ENCODE assay signal across 8 cellular contexts in the genomic region with DNA sequence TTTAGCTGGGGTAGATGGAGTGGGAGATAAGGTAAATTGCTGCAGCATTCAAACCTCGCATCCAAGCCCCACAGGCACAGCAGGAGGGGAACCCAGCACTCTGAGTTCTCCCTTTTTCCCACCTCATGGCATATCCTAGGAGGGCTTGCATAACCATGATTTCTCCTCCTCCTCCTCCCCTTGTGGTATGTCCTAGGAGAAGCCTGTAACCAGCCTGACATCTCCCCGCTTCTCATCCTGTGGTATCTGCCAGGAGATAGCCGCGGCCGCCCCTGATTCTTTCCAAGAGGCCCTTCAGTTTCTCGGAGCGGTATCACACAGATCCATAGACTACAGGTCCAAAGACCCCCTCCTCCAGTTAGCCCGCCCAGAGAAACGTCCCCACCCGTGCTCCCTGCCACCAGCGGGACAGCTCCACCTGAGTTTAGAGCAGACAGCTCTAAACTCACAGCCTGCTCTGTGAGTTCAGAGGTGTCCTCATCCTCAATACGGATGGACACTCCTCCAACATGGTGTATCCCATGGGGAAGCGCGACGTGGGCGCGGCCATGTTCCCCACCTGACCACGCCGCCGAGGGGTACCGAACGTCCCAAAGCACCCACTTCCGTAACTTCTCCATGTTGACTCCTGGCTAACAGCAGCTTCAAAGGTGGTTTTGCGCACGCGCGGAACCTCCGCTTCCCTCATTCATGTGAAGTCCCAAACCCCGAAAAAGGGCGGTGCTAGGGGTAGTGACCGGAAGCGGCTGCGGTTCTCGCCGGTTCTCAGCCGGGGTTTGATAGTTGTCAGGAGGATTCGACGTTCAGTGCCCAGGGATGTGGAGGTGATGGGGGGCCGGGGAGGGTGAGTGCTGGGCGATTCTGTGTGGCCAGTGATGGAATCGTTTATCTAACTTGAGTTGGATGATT. TPM values are rescaled to one million over a fixed set of nuclear protein-coding genes. Genes with fewer than 3 reads are reported as not detected.
DNase-seq lines count a peak whose midpoint lies in the region; ATAC-seq and TF ChIP-seq lines count a peak whose summit lies in the region.

ZNF81 (plus strand) TSS at position 739 of the 909 bp plus-strand sequence. CDS start 9,366 bp downstream, outside the sequence.

- no peak for TF ChIP-seq CTCF in DND-41 (IDR thresholded peaks at IDR 0.05; ENCODE audit: borderline replicate concordance, extremely low read depth, low read length, poor library complexity, severe bottlenecking)
- no peak for TF ChIP-seq CTCF in Peyer's patch (IDR thresholded peaks at IDR 0.05)
- TF ChIP-seq CTCF in esophagus muscularis mucosa (IDR thresholded peaks at IDR 0.05), result no peak

- peak within 1 kb of the TSS; percentile 90 for H3K27ac Mint-ChIP-seq in activated T-cell treated with anti-CD3 and anti-CD28 coated beads, Interleukin-2, amount 50 U/mL, for 72 hours

- H3K9ac ChIP-seq in DND-41 (ENCODE audit: low read depth, low read length), result peak within 1 kb of the TSS; percentile 69

- H3K4me3 Mint-ChIP-seq in activated T-cell treated with anti-CD3 and anti-CD28 coated beads, Interleukin-2, amount 50 U/mL, for 72 hours, result peak within 1 kb of the TSS; percentile 97 to 99

- H3K27me3 ChIP-seq in DND-41 (ENCODE audit: insufficient read depth, low read length, poor library complexity) (no peaks in the 10 kb centered on the region), Peyer's patch (no peaks in the 10 kb centered on the region), esophagus muscularis mucosa (no peaks in the 10 kb centered on the region), muscle layer of duodenum (ENCODE audit: low read depth, low read length) (no peaks in the 10 kb centered on the region)

- H3K4me2 ChIP-seq in DND-41 (ENCODE audit: insufficient read depth, low read length), result peak within 1 kb of the TSS; percentile 86

- peaks cover 26% of the 10 kb centered on the region for H3K4me1 ChIP-seq in DND-41 (ENCODE audit: insufficient read depth, low read length)
- H3K4me1 ChIP-seq in Peyer's patch, result peaks cover 0 to 3% (median 0%) of the 10 kb centered on the region in 4 donors
- H3K4me1 ChIP-seq in esophagus muscularis mucosa, result peaks cover 0 to 14% (median 6%) of the 10 kb centered on the region in 4 donors
- no peaks in the 10 kb centered on the region for H3K4me1 ChIP-seq in muscle layer of duodenum (ENCODE audit: control insufficient read depth in 1 of 2, insufficient read depth in 2 of 2, low read length in 2 of 2)

- H3K36me3 ChIP-seq in DND-41 (ENCODE audit: insufficient read depth, low read length) (no peaks in the 10 kb centered on the region), KOPT-K1 (ENCODE audit: insufficient read depth, low read length) (no peaks in the 10 kb centered on the region), Peyer's patch (no peaks in the 10 kb centered on the region), esophagus muscularis mucosa (no peaks in the 10 kb centered on the region), muscle layer of duodenum (ENCODE audit: control insufficient read depth in 1 of 2, insufficient read depth in 2 of 2, low read length in 2 of 2) (no peaks in the 10 kb centered on the region)

- H3K27ac ChIP-seq in DND-41 (ENCODE audit: low read length), result peak within 1 kb of the TSS; percentile 85
- H3K27ac ChIP-seq in KOPT-K1 (ENCODE audit: low read depth, low read length, poor library complexity, severe bottlenecking), result peak within 1 kb of the TSS; percentile 70
- peak within 1 kb of the TSS; percentile 63 to 75 (median 68) for H3K27ac ChIP-seq in Peyer's patch
- H3K27ac ChIP-seq in esophagus muscularis mucosa (replicated peaks in 1 of 4), result peak within 1 kb of the TSS; percentile 71 to 80 (median 74)
- H3K27ac ChIP-seq in muscle layer of duodenum (ENCODE audit: low read length), result peak within 1 kb of the TSS; percentile 60

- ATAC-seq in DND-41 (ENCODE audit: insufficient read depth, low read depth) (peak; percentile 98), GM21825 (IDR thresholded peaks at IDR 0.05; ENCODE audit: unreplicated experiment) (peak; percentile 90)
- peak; percentile 93 to 96 for ATAC-seq in activated T-cell treated with anti-CD3 and anti-CD28 coated beads, Interleukin-2, amount 50 U/mL, for 72 hours (replicated peaks in 1 of 2)

- H3K79me2 ChIP-seq in DND-41 (ENCODE audit: insufficient read depth, low read length), result peaks cover 26% of the 10 kb centered on the region

- TF ChIP-seq EP300 in esophagus muscularis mucosa (IDR thresholded peaks at IDR 0.05), result no peak

- H3K9me3 ChIP-seq in DND-41 (ENCODE audit: insufficient read depth, low read length, severe bottlenecking) (no peaks in the 10 kb centered on the region), KOPT-K1 (ENCODE audit: insufficient read depth, low read length, poor library complexity, severe bottlenecking) (no peaks in the 10 kb centered on the region), Peyer's patch (no peaks in the 10 kb centered on the region), esophagus muscularis mucosa (no peaks in the 10 kb centered on the region), muscle layer of duodenum (ENCODE audit: control insufficient read depth in 1 of 2, low read length in 2 of 2) (no peaks in the 10 kb centered on the region)

- peak in 1 of 2 donors; percentile 42 for TF ChIP-seq POLR2A in Peyer's patch (IDR thresholded peaks at IDR 0.05)
- TF ChIP-seq POLR2A in esophagus muscularis mucosa (IDR thresholded peaks at IDR 0.05; ENCODE audit: low read depth), result no peak

- WGBS in esophagus muscularis mucosa, result 35% methylated on average over 21 of the region's 41 CpGs

- peaks cover 20% of the 10 kb centered on the region for H3K4me1 Mint-ChIP-seq in activated T-cell treated with anti-CD3 and anti-CD28 coated beads, Interleukin-2, amount 50 U/mL, for 72 hours (ENCODE audit: low read depth)

- peak within 1 kb of the TSS; percentile 92 for H2AFZ ChIP-seq in DND-41 (ENCODE audit: low read depth, low read length)

- H3K4me3 ChIP-seq in DND-41 (ENCODE audit: low read depth in 1 of 2, low read length in 2 of 2) (peak within 1 kb of the TSS; percentile 78 to 82), Peyer's patch (peak within 1 kb of the TSS; percentile 51 to 63 (median 56)), esophagus muscularis mucosa (peak within 1 kb of the TSS; percentile 53 to 69 (median 56)), muscle layer of duodenum (ENCODE audit: low read depth in 1 of 2, low read length in 2 of 2) (peak within 1 kb of the TSS; percentile 59 to 76)

- no peaks in the 10 kb centered on the region for H3K9me3 Mint-ChIP-seq in activated T-cell treated with anti-CD3 and anti-CD28 coated beads, Interleukin-2, amount 50 U/mL, for 72 hours

- DNase-seq in DND-41 (peak; percentile 93), Peyer's patch (peak; percentile 88 to 98 (median 92)), esophagus muscularis mucosa (ENCODE audit: extremely low spot score) (peak; percentile 97)
- DNase-seq in activated T-cell treated with anti-CD3 and anti-CD28 coated beads, Interleukin-2, amount 50 U/mL, for 72 hours, result peak; percentile 90
- DNase-seq in stimulated activated CD8-positive, alpha-beta memory T cell treated with anti-CD3 and anti-CD28 coated beads, Interleukin-7, amount 100 ng/mL, for 24 hours (ENCODE audit: low read depth), result peak; percentile 84

- intact Hi-C loops in esophagus muscularis mucosa (cut with DNase I), result no loop called here

- peaks cover 0 to 1% of the 10 kb centered on the region in 2 donors for H3K36me3 Mint-ChIP-seq in activated T-cell treated with anti-CD3 and anti-CD28 coated beads, Interleukin-2, amount 50 U/mL, for 72 hours (ENCODE audit: insufficient read depth in 2 of 2)

- no peaks in the 10 kb centered on the region for H4K20me1 ChIP-seq in DND-41 (ENCODE audit: insufficient read depth, low read length)

- peaks cover 2% of the 10 kb centered on the region for H3K27me3 Mint-ChIP-seq in activated T-cell treated with anti-CD3 and anti-CD28 coated beads, Interleukin-2, amount 50 U/mL, for 72 hours (ENCODE audit: low read depth)

RNA-seq across cellular contexts. Expression of gene ZNF81, which starts in this region (rescaled TPM):
- 10 to 100 TPM in 2 of 4 donors, 1 to 10 TPM in 2; 8.3 to 13.9 (median 10.6) TPM for total RNA-seq in Peyer's patch
- 10 to 100 TPM in 1 of 2 donors, 1 to 10 TPM in 1; 9.3 to 10.3 TPM for total RNA-seq in activated T-cell treated with anti-CD3 and anti-CD28 coated beads, Interleukin-2, amount 50 U/mL, for 72 hours
- total RNA-seq in esophagus muscularis mucosa, result 10 to 100 TPM in 1 of 4 donors, 1 to 10 TPM in 3; 4.8 to 12.6 (median 5.5) TPM

Comparison
In these comparisons a context has a peak if more than half of its experiments do, and no peak if none do; other contexts are left out.
1. Peak in every context shown above with its lines: DNase-seq, ATAC-seq, H3K4me3 ChIP-seq and H3K27ac ChIP-seq.